13 cellular contexts compared by ENCODE assay signal in the genomic region with DNA sequence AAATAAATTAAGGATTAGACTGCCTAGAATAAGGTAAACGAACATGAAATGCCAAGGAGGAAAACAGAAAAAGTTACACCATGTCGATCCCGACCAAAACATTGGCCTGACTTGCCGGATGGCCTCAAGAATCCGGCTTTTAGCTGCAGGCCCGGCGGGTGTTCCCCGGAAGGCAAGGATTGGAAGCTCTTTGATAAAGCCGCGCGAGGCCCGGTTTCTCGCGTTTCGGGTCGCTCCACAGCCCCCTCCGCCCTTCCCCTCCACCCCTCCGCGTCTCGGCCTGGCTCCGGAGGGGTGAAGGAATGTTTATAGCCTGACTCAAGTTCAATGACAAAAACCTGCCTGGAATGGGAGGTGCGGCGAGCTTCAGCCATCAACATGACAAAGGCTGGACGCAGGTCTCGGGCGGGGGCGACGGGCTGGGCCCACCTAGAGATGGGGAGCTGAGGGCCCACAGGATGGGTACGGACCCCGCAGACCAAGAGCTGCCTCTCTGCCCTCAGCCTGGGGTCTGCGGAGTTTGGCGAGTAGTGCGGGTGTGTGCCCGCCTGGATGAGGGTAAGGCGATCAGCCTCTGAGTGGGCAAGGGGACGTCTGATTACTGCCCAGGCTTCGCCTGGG. TPM values are rescaled to one million over a fixed set of nuclear protein-coding genes. Genes with fewer than 3 reads are reported as not detected.
DNase-seq lines count a peak whose midpoint lies in the region; ATAC-seq and TF ChIP-seq lines count a peak whose summit lies in the region.
"Had no signal": no experiment of that assay in that cellular context is flagged by ENCODE, and none has a peak within 500 bp of the region (broad histone marks: within the 10 kb centered on the region; RNA-seq: fewer than 3 reads in every experiment).

No MANE protein-coding gene starts in this region.

- TF ChIP-seq CTCF in WTC11 (IDR thresholded peaks at IDR 0.05) (no peak), type B pancreatic cell (conservative IDR thresholded peaks at IDR 0.05) (no peak)

- H3K36me3 Mint-ChIP-seq in WTC11: no peaks in the 10 kb centered on the region
- no peaks in the 10 kb centered on the region for H3K36me3 Mint-ChIP-seq in type B pancreatic cell

- no peaks in the 10 kb centered on the region for H3K9me3 Mint-ChIP-seq in WTC11
- no peaks in the 10 kb centered on the region for H3K9me3 Mint-ChIP-seq in type B pancreatic cell

- H3K27ac Mint-ChIP-seq in WTC11: no peak overlapping the region
- no peak overlapping the region for H3K27ac Mint-ChIP-seq in type B pancreatic cell

- H3K4me3 Mint-ChIP-seq in WTC11 (peak overlapping the region; percentile 85), type B pancreatic cell (peak overlapping the region; percentile 45)

- peak; percentile 16 for DNase-seq in activated naive CD4-positive, alpha-beta T cell treated with anti-CD3 and anti-CD28 coated beads, Interleukin-2, amount 50 U/mL, for 16 hours
- no peak for DNase-seq in activated naive CD4-positive, alpha-beta T cell treated with Interleukin-2 at 50 U/mL for 16 hours
- DNase-seq in WTC11 (ENCODE audit: low spot score) (peak; percentile 83), left kidney (ENCODE audit: low read depth, low spot score) (peak; percentile 68), type B pancreatic cell (ENCODE audit: extremely low spot score, unreplicated experiment) (no peak), NCI-H1105 (lab: John Stamatoyannopoulos, UW) (no peak), Kasumi-1 (lab: John Stamatoyannopoulos, UW) (no peak)
- DNase-seq: cortex of kidney, NCI-H446 treated with DMSO at 0.1 percent for 48 hours, Right ventricle myocardium superior, tibial artery had no signal

- H3K4me1 Mint-ChIP-seq in WTC11: peaks cover 57% of the 10 kb centered on the region
- peaks cover 12% of the 10 kb centered on the region for H3K4me1 Mint-ChIP-seq in type B pancreatic cell (ENCODE audit: unreplicated experiment)

- CTCF ChIA-PET in WTC11 (lab: Charles Lee): interaction anchor here (0.5 to 10.9 kb wide), 17 partner anchors 9 to 1676 kb away, joined by 3 to 218 read pairs (median 5); partner anchors contain the start of genes HOXB13 and TTLL6

- H3K27me3 Mint-ChIP-seq in WTC11 (ENCODE audit: low read depth): peaks cover 100% of the 10 kb centered on the region
- peaks cover 100% of the 10 kb centered on the region for H3K27me3 Mint-ChIP-seq in type B pancreatic cell

- ATAC-seq in WTC11 (peak; percentile 42), HG03469 (IDR thresholded peaks at IDR 0.05; ENCODE audit: unreplicated experiment) (no peak)

- POLR2A ChIA-PET in WTC11 (lab: Charles Lee): interaction anchor here (0.7 to 1.7 kb wide), 3 partner anchors 9 to 98 kb away, joined by 3 to 8 read pairs (median 7); partner anchors contain the start of gene HOXB13

TF ChIP-seq in WTC11, 78 proteins besides CTCF, POLR2A, EP300 and RAD21 (continues in another document):
- TF ChIP-seq CREB1 (CRISPR knock-in tag; IDR thresholded peaks at IDR 0.05): no peak
- TF ChIP-seq MXD4 (CRISPR knock-in tag; IDR thresholded peaks at IDR 0.05; ENCODE audit: borderline replicate concordance): no peak
- peak; percentile 81; the same call in 1 of the 2 replicates for TF ChIP-seq TEAD1 (CRISPR knock-in tag; IDR thresholded peaks at IDR 0.05)
- TF ChIP-seq NFATC4 (CRISPR knock-in tag; IDR thresholded peaks at IDR 0.05): no peak
- TF ChIP-seq ZNF138 (CRISPR knock-in tag; conservative IDR thresholded peaks at IDR 0.05): no peak
- TF ChIP-seq, protein P1, sequence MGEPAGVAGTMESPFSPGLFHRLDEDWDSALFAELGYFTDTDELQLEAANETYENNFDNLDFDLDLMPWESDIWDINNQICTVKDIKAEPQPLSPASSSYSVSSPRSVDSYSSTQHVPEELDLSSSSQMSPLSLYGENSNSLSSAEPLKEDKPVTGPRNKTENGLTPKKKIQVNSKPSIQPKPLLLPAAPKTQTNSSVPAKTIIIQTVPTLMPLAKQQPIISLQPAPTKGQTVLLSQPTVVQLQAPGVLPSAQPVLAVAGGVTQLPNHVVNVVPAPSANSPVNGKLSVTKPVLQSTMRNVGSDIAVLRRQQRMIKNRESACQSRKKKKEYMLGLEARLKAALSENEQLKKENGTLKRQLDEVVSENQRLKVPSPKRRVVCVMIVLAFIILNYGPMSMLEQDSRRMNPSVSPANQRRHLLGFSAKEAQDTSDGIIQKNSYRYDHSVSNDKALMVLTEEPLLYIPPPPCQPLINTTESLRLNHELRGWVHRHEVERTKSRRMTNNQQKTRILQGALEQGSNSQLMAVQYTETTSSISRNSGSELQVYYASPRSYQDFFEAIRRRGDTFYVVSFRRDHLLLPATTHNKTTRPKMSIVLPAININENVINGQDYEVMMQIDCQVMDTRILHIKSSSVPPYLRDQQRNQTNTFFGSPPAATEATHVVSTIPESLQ (CRISPR knock-in tag; IDR thresholded peaks at IDR 0.05): no peak
- 0 out of 2 replicates have a peak, but pooled peaks have one; percentile 45 for TF ChIP-seq ETV6 (CRISPR knock-in tag; IDR thresholded peaks at IDR 0.05)
- TF ChIP-seq ZNF671 (CRISPR knock-in tag; IDR thresholded peaks at IDR 0.05): no peak
- no peak for TF ChIP-seq PRDM15 (CRISPR knock-in tag; IDR thresholded peaks at IDR 0.05)
- no peak for TF ChIP-seq FOXP1 (CRISPR knock-in tag; IDR thresholded peaks at IDR 0.05; ENCODE audit: borderline replicate concordance)
- 0 out of 2 replicates have a peak, but pooled peaks have one; percentile 46 for TF ChIP-seq FOXK1 (CRISPR knock-in tag; IDR thresholded peaks at IDR 0.05)
- TF ChIP-seq, protein P2, sequence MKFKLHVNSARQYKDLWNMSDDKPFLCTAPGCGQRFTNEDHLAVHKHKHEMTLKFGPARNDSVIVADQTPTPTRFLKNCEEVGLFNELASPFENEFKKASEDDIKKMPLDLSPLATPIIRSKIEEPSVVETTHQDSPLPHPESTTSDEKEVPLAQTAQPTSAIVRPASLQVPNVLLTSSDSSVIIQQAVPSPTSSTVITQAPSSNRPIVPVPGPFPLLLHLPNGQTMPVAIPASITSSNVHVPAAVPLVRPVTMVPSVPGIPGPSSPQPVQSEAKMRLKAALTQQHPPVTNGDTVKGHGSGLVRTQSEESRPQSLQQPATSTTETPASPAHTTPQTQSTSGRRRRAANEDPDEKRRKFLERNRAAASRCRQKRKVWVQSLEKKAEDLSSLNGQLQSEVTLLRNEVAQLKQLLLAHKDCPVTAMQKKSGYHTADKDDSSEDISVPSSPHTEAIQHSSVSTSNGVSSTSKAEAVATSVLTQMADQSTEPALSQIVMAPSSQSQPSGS (CRISPR knock-in tag; IDR thresholded peaks at IDR 0.05; ENCODE audit: borderline replicate concordance, low read depth): no peak
- no peak for TF ChIP-seq EMX1 (CRISPR knock-in tag; IDR thresholded peaks at IDR 0.05)
- TF ChIP-seq GABPB1 (CRISPR knock-in tag; IDR thresholded peaks at IDR 0.05): no peak
- TF ChIP-seq ERG (CRISPR knock-in tag; IDR thresholded peaks at IDR 0.05): no peak
- no peak for TF ChIP-seq SMAD3 (CRISPR knock-in tag; IDR thresholded peaks at IDR 0.05; ENCODE audit: borderline replicate concordance)
- TF ChIP-seq, protein P3, sequence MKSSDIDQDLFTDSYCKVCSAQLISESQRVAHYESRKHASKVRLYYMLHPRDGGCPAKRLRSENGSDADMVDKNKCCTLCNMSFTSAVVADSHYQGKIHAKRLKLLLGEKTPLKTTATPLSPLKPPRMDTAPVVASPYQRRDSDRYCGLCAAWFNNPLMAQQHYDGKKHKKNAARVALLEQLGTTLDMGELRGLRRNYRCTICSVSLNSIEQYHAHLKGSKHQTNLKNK (CRISPR knock-in tag; IDR thresholded peaks at IDR 0.05): no peak

RNA-seq across cellular contexts. Expression of gene PRAC1, which starts 2.6 kb away (rescaled TPM):
- total RNA-seq in WTC11 (2021) (35.2 to 60.8 TPM (median 37.9 TPM) in 3 replicates), type B pancreatic cell (ENCODE audit: low replicate concordance) (0.88 TPM in 1 of 2 replicates, not detected in the other)
- total RNA-seq: frontal cortex, Right ventricle myocardium superior had no signal

RNA-seq across cellular contexts. Expression of gene PRAC2, which starts 3.2 kb away (rescaled TPM):
- total RNA-seq in WTC11 (2021) (8.0 to 22.3 TPM (median 9.2 TPM) in 3 replicates), type B pancreatic cell (ENCODE audit: low replicate concordance) (not detected in 2 replicates)
- total RNA-seq: frontal cortex, Right ventricle myocardium superior had no signal

RNA-seq across cellular contexts. Expression of gene HOXB13, which starts 8.8 kb away (rescaled TPM):
- 1.6 to 2.8 TPM (median 1.7 TPM) in 3 replicates for total RNA-seq in WTC11 (2021)
- 0.59 TPM in 1 of 2 replicates, not detected in the other for total RNA-seq in type B pancreatic cell (ENCODE audit: low replicate concordance)
- total RNA-seq: frontal cortex, Right ventricle myocardium superior had no signal

Comparison
In these comparisons a context has a peak if more than half of its experiments do, and no peak if none do; other contexts are left out.
1. DNase-seq: peak in activated naive CD4-positive, alpha-beta T cell treated with anti-CD3 and anti-CD28 coated beads, Interleukin-2, amount 50 U/mL, for 16 hours (single experiment), WTC11 (single experiment) and left kidney (single experiment); none in activated naive CD4-positive, alpha-beta T cell treated with Interleukin-2 at 50 U/mL for 16 hours (single experiment), type B pancreatic cell (single experiment), NCI-H1105 (single experiment) and Kasumi-1 (0 of 2).
2. RNA of gene PRAC1, which starts 2.6 kb away (total RNA-seq): 35.2 to 60.8 TPM in WTC11; 0.88 TPM in type B pancreatic cell; every median in the first group is over 10 times any median in the second.